Comparison of ENCODE assay signal across 10 cellular contexts in genomic region chr19:49853852-49854849, GRCh38. TPM values are rescaled to one million over a fixed set of nuclear protein-coding genes. Genes with fewer than 3 reads are reported as not detected.
DNase-seq lines count a peak whose midpoint lies in the region; ATAC-seq and TF ChIP-seq lines count a peak whose summit lies in the region.
"Had no signal": no experiment of that assay in that cellular context is flagged by ENCODE, and none has a peak within 500 bp of the region (broad histone marks: within the 10 kb centered on the region; RNA-seq: fewer than 3 reads in every experiment).

No MANE protein-coding gene starts in this region.

- peak overlapping the region; percentile 26 for H3K4me3 Mint-ChIP-seq in CD8-positive, alpha-beta T cell

- no peaks in the 10 kb centered on the region for H4K20me1 ChIP-seq in HCT116 (ENCODE audit: insufficient read depth)

- no peak overlapping the region for H3K9ac ChIP-seq in HCT116 (ENCODE audit: low read length)

- no peaks in the 10 kb centered on the region for H3K9me2 ChIP-seq in HCT116 (ENCODE audit: insufficient read depth)

- no peak overlapping the region for H2AFZ ChIP-seq in HCT116 (ENCODE audit: low read depth, low read length, poor library complexity, severe bottlenecking)

- peaks cover 12% of the 10 kb centered on the region for H3K36me3 ChIP-seq in CD8-positive, alpha-beta T cell (ENCODE audit: insufficient read depth, low read length)
- H3K36me3 ChIP-seq in HCT116 (ENCODE audit: control insufficient read depth in 1 of 2, insufficient read depth in 2 of 2, low read length in 2 of 2) (peaks cover 5 to 17% of the 10 kb centered on the region in 2 experiments; a peak in 3 of 4 replicates), ovary (no peaks in the 10 kb centered on the region)

- RAD21 ChIA-PET in HCT116 (lab: Charles Lee; ENCODE audit: low non-redundant PET in 1 of 2, low total read pairs in 2 of 2, uncharacterized antibody in 2 of 2, unreplicated experiment in 2 of 2) = no interaction called here

- ATAC-seq in CD8-positive, alpha-beta T cell = no peak
- no peak for ATAC-seq in HCT116
- ATAC-seq in GM18858 (IDR thresholded peaks at IDR 0.05; ENCODE audit: unreplicated experiment) = no peak

- intact Hi-C loops in CD8-positive, alpha-beta T cell (cut with DNase I, micrococcal nuclease) = loop anchor here in 1 of 2 experiments (5.0 kb wide), 1 partner anchor 737 kb away; the partner anchor contains the start of genes C19orf73 and PPFIA3
- intact Hi-C loops in HCT116 (cut with micrococcal nuclease) (no loop called here), ovary (cut with DNase I) (loop anchor here in 1 of 4 donors (5.0 kb wide), 1 partner anchor 37 kb away; the partner anchor contains the start of gene MED25)

- no peak for TF ChIP-seq CTCF in CD8-positive, alpha-beta T cell (IDR thresholded peaks at IDR 0.05)
- TF ChIP-seq CTCF in HCT116 (IDR thresholded peaks at IDR 0.05 in 2 of 3, conservative IDR thresholded peaks at IDR 0.05 in 1 of 3; ENCODE audit: borderline replicate concordance in 1 of 3, insufficient read depth in 1 of 3, low read depth in 2 of 3, low read length in 2 of 3) (no peak), ovary (IDR thresholded peaks at IDR 0.05) (no peak)

- peaks cover 44% of the 10 kb centered on the region for H3K79me2 ChIP-seq in HCT116 (ENCODE audit: insufficient read depth, low read length)

- no peaks in the 10 kb centered on the region for H3K9me3 ChIP-seq in CD8-positive, alpha-beta T cell (ENCODE audit: low read length)
- H3K9me3 ChIP-seq in HCT116 (ENCODE audit: control insufficient read depth in 1 of 2, insufficient read depth in 1 of 2, low read depth in 1 of 2, low read length in 2 of 2) (no peaks in the 10 kb centered on the region), ovary (no peaks in the 10 kb centered on the region)

- no peak for TF ChIP-seq RAD21 in HCT116 (IDR thresholded peaks at IDR 0.05; ENCODE audit: low read depth)

- no peak overlapping the region for H3K27ac ChIP-seq in CD8-positive, alpha-beta T cell (ENCODE audit: low read depth, low read length)
- H3K27ac ChIP-seq in HCT116 (ENCODE audit: low read depth, low read length) = peak overlapping the region; percentile 42; the same call in 1 of the 2 replicates
- H3K27ac ChIP-seq in cingulate gyrus (ENCODE audit: low read depth, low read length) = peak overlapping the region; percentile 49
- peak overlapping the region in 1 of 2 donors; percentile 34 for H3K27ac ChIP-seq in ovary

- CTCF ChIA-PET in CD8-positive, alpha-beta T cell (lab: Charles Lee) = interaction anchor here (0.7 kb wide), 1 partner anchor 10 kb away, joined by 4 read pairs; no protein-coding TSS in a partner anchor
- CTCF ChIA-PET in HCT116 (lab: Charles Lee) = interaction anchor here (0.7 kb wide), 1 partner anchor 11 kb away, joined by 3 read pairs; no protein-coding TSS in a partner anchor

- POLR2A ChIA-PET in CD8-positive, alpha-beta T cell (lab: Charles Lee) = interaction anchor here (1.0 to 1.5 kb wide), 4 partner anchors 11 to 36 kb away, joined by 3 to 8 read pairs (median 4); partner anchors contain the start of gene MED25
- POLR2A ChIA-PET in HCT116 (lab: Charles Lee) = interaction anchor here (1.7 kb wide), 1 partner anchor 11 kb away, joined by 6 read pairs; no protein-coding TSS in a partner anchor

- no peak for TF ChIP-seq EP300 in ovary (IDR thresholded peaks at IDR 0.05)

- WGBS in ovary, 3 donors = 77 to 83% (median 80%) methylated on average over 33 of the region's 33 CpGs

- H3K4me1 Mint-ChIP-seq in CD8-positive, alpha-beta T cell (ENCODE audit: low read depth) = peaks cover 25% of the 10 kb centered on the region

- no peak for DNase-seq in CD8-positive, alpha-beta T cell
- DNase-seq in HCT116 (ENCODE audit: low read depth, low spot score) (no peak), ovary (peak in 4 of 5 donors; percentile 22 to 45 (median 36)), SW 1271 (lab: John Stamatoyannopoulos, UW) (no peak), germinal center (ENCODE audit: low spot score) (no peak)
- DNase-seq: activated CD4-positive, alpha-beta T cell treated with anti-CD3 and anti-CD28 coated beads, Interleukin-2, amount 50 U/mL, for 4 hours; amniotic stem cell; NCI-H510A treated with DMSO at 0.1 percent for 48 hours had no signal

- H3K27me3 Mint-ChIP-seq in CD8-positive, alpha-beta T cell (ENCODE audit: low read depth) = no peaks in the 10 kb centered on the region

- H3K4me2 ChIP-seq in HCT116 (ENCODE audit: low read length) = no peak overlapping the region

- H3K9me3 Mint-ChIP-seq in CD8-positive, alpha-beta T cell = peaks cover under 1% of the 10 kb centered on the region

- no peak overlapping the region for H3K4me3 ChIP-seq in CD8-positive, alpha-beta T cell (ENCODE audit: low read depth, low read length)
- H3K4me3 ChIP-seq in HCT116 (replicated peaks in 1 of 2; ENCODE audit: low read depth in 1 of 2, low read length in 2 of 2) (no peak overlapping the region), ovary (no peak overlapping the region)

- no peak overlapping the region for H3K27ac Mint-ChIP-seq in CD8-positive, alpha-beta T cell

- BruUV-seq in HCT116 (replicated peaks; lab: Mats Ljungman, UMichigan) = no TSS peak

- peaks cover 19% of the 10 kb centered on the region for H3K4me1 ChIP-seq in CD8-positive, alpha-beta T cell (ENCODE audit: insufficient read depth, low read length)
- H3K4me1 ChIP-seq in HCT116 (ENCODE audit: control insufficient read depth in 1 of 2, insufficient read depth in 2 of 2, low read length in 2 of 2) (peaks cover 18 to 37% of the 10 kb centered on the region in 2 experiments), ovary (ENCODE audit: insufficient read depth) (peaks cover 5% of the 10 kb centered on the region)

- TF ChIP-seq POLR2A in HCT116 (IDR thresholded peaks at IDR 0.05; ENCODE audit: borderline replicate concordance, extremely low read depth, insufficient read depth, insufficient read length) (no peak), ovary (IDR thresholded peaks at IDR 0.05) (no peak)

- H3K36me3 Mint-ChIP-seq in CD8-positive, alpha-beta T cell = peaks cover 30% of the 10 kb centered on the region

- no peaks in the 10 kb centered on the region for H3K27me3 ChIP-seq in CD8-positive, alpha-beta T cell (ENCODE audit: insufficient read depth, low read length)
- H3K27me3 ChIP-seq in HCT116 (ENCODE audit: insufficient read depth, low read length) (no peaks in the 10 kb centered on the region), ovary (no peaks in the 10 kb centered on the region)

TF ChIP-seq in HCT116, 20 proteins besides CTCF, POLR2A, EP300 and RAD21:
- TF ChIP-seq SIN3A (IDR thresholded peaks at IDR 0.05; ENCODE audit: low read depth) (no peak), ELF1 (IDR thresholded peaks at IDR 0.05; ENCODE audit: borderline replicate concordance, low read depth) (no peak), POLR2AphosphoS5 (IDR thresholded peaks at IDR 0.05; ENCODE audit: low read depth, low read length) (no peak), ZNF274 (IDR thresholded peaks at IDR 0.05; ENCODE audit: low read depth, low read length) (no peak), REST (IDR thresholded peaks at IDR 0.05; ENCODE audit: low read depth) (no peak), SP1 (IDR thresholded peaks at IDR 0.05; ENCODE audit: low read depth) (no peak)

RNA-seq across cellular contexts. Expression of gene PTOV1, which starts 3.2 kb away (rescaled TPM):
- total RNA-seq in CD8-positive, alpha-beta T cell = 100 to 1,000 TPM; 112 to 116 TPM
- 236 TPM for total RNA-seq in HCT116 (2021; ENCODE audit: unreplicated experiment)
- 179 and 183 TPM in 2 replicates for polyA plus RNA-seq in HCT116 (2012)
- 100 to 1,000 TPM; 108 to 256 (median 206) TPM for total RNA-seq in ovary
- 100 to 1,000 TPM in 1 of 2 donors, 10 to 100 TPM in 1; 22.2 to 186 TPM for polyA plus RNA-seq in ovary

RNA-seq across cellular contexts. Expression of gene PNKP, which starts 13.2 kb away (rescaled TPM):
- 100 to 1,000 TPM in 1 of 2 experiments, 10 to 100 TPM in 1; 98.9 to 114 TPM for total RNA-seq in CD8-positive, alpha-beta T cell
- total RNA-seq in HCT116 (2021; ENCODE audit: unreplicated experiment) (129 TPM), ovary (100 to 1,000 TPM in 1 of 7 donors, 10 to 100 TPM in 6; 47.2 to 111 (median 74.2) TPM)
- polyA plus RNA-seq in HCT116 (2012) = 53.4 and 61.0 TPM in 2 replicates
- 10 to 100 TPM in 1 of 2 donors, 1 to 10 TPM in 1; 6.8 to 39.0 TPM for polyA plus RNA-seq in ovary

RNA-seq across cellular contexts. Expression of gene AKT1S1, which starts 23.0 kb away (rescaled TPM):
- 10 to 100 TPM; 12.6 to 14.1 TPM for total RNA-seq in CD8-positive, alpha-beta T cell
- 70.6 TPM for total RNA-seq in HCT116 (2021; ENCODE audit: unreplicated experiment)
- polyA plus RNA-seq in HCT116 (2012) = 49.3 and 54.5 TPM in 2 replicates
- total RNA-seq in ovary = 10 to 100 TPM; 10.6 to 45.3 (median 30.0) TPM
- 10 to 100 TPM; 24.3 to 34.8 TPM for polyA plus RNA-seq in ovary

RNA-seq across cellular contexts. Expression of gene TBC1D17, which starts 23.4 kb away (rescaled TPM):
- total RNA-seq in CD8-positive, alpha-beta T cell = 10 to 100 TPM; 31.1 to 31.2 TPM
- total RNA-seq in HCT116 (2021; ENCODE audit: unreplicated experiment) = 32.9 TPM
- polyA plus RNA-seq in HCT116 (2012) = 25.9 and 27.8 TPM in 2 replicates
- 10 to 100 TPM; 23.1 to 77.5 (median 49.8) TPM for total RNA-seq in ovary
- polyA plus RNA-seq in ovary = 10 to 100 TPM; 41.3 to 66.9 TPM

RNA-seq across cellular contexts. Expression of gene MED25, which starts 36.1 kb away (rescaled TPM):
- total RNA-seq in CD8-positive, alpha-beta T cell = 10 to 100 TPM; 41.9 to 42.1 TPM
- total RNA-seq in HCT116 (2021; ENCODE audit: unreplicated experiment) = 77.7 TPM
- polyA plus RNA-seq in HCT116 (2012) = 56.6 and 62.7 TPM in 2 replicates
- 10 to 100 TPM; 30.3 to 89.9 (median 85.3) TPM for total RNA-seq in ovary
- polyA plus RNA-seq in ovary = 10 to 100 TPM; 34.3 to 67.4 TPM

Comparison
In these comparisons a context has a peak if more than half of its experiments do, and no peak if none do; other contexts are left out.
1. DNase-seq: peak in ovary (4 of 5); none in CD8-positive, alpha-beta T cell (0 of 7), HCT116 (single experiment), SW 1271 (0 of 2) and germinal center (single experiment).